In genomic region chr1:39293375-39294070, GRCh38 we compare ENCODE assay signal across 17 cellular contexts.
DNase-seq lines count a peak whose midpoint lies in the region; ATAC-seq, FAIRE-seq and TF ChIP-seq lines count a peak whose summit lies in the region.
"Had no signal": no experiment of that assay in that cellular context is flagged by ENCODE, and none has a peak within 500 bp of the region (broad histone marks: within the 10 kb centered on the region; RNA-seq: fewer than 3 reads in every experiment).

No MANE protein-coding gene starts in this region.

- dilution Hi-C loops in keratinocyte (cut with MboI; ENCODE audit: extremely low pct_ligation_motif_present, low sequenced_read_pairs), result no loop called here

- peaks cover 23 to 42% of the 10 kb centered on the region in 2 experiments for H3K36me3 ChIP-seq in keratinocyte (ENCODE audit: control insufficient read depth in 2 of 2, extremely low read depth in 1 of 2, insufficient read depth in 2 of 2, low read length in 2 of 2)

- TF ChIP-seq CTCF in astrocyte of the spinal cord (IDR thresholded peaks at IDR 0.05; ENCODE audit: low read depth, low read length) (no peak), keratinocyte (optimal IDR thresholded peaks at IDR 0.05 in 1 of 3, IDR thresholded peaks at IDR 0.05 in 1 of 3, conservative IDR thresholded peaks at IDR 0.05 in 1 of 3; ENCODE audit: extremely low read depth in 1 of 3, insufficient read depth in 2 of 3, low read length in 3 of 3) (no peak)

- H3K4me3 ChIP-seq in astrocyte of the spinal cord (ENCODE audit: low read depth, low read length) (no peak overlapping the region), keratinocyte (ENCODE audit: control insufficient read depth in 2 of 3, extremely low read depth in 1 of 3, insufficient read depth in 2 of 3, low read depth in 1 of 3, low read length in 3 of 3) (no peak overlapping the region)
- H3K4me3 ChIP-seq: adrenal gland, BLaER1, suprapubic skin had no signal

- H3K9ac ChIP-seq in keratinocyte (ENCODE audit: control insufficient read depth, extremely low read depth, insufficient read depth, low read length), result no peak overlapping the region
- H3K9ac ChIP-seq: BLaER1 had no signal

- H3K9me3 ChIP-seq in keratinocyte (ENCODE audit: control insufficient read depth, low read depth, low read length), result no peaks in the 10 kb centered on the region
- H3K9me3 ChIP-seq: adrenal gland, BLaER1, suprapubic skin had no signal

- H4K20me1 ChIP-seq in keratinocyte (ENCODE audit: control insufficient read depth, extremely low read depth, insufficient read depth, low read length), result no peaks in the 10 kb centered on the region
- H4K20me1 ChIP-seq: BLaER1 had no signal

- DNase-seq in Right ventricle myocardium superior (no peak), Right ventricle myocardium inferior (ENCODE audit: missing footprints) (no peak), astrocyte of the spinal cord (ENCODE audit: low read depth, low spot score) (peak; percentile 27), keratinocyte (ENCODE audit: low read depth, low spot score) (no peak), NCI-H446 treated with DMSO at 0.1 percent for 48 hours (lab: John Stamatoyannopoulos, UW) (no peak)
- DNase-seq: activated CD4-positive, alpha-beta T cell treated with anti-CD3 and anti-CD28 coated beads, Interleukin-2, amount 50 U/mL, for 48 hours; adrenal gland; NCI-H1436; NK-92 treated with Interleukin-12 subunit alpha and Interleukin-12 subunit beta, amount 100 ng/mL, for 24 hours; SW 1271 had no signal

- in situ Hi-C loops in astrocyte of the spinal cord (cut with HindIII; ENCODE audit: low sequenced_read_pairs), result no loop called here

- no peak overlapping the region for H2AFZ ChIP-seq in keratinocyte (ENCODE audit: control insufficient read depth, low read length)

- peak; percentile 52 for FAIRE-seq in keratinocyte (lab: Jason Lieb, UNC)
- FAIRE-seq: H1, HepG2 had no signal

- H3K27ac ChIP-seq in keratinocyte (ENCODE audit: control insufficient read depth, insufficient read depth, low read length), result no peak overlapping the region
- peak overlapping the region; percentile 25 for H3K27ac ChIP-seq in temporal lobe (ENCODE audit: low read depth, low read length)
- H3K27ac ChIP-seq: BLaER1, suprapubic skin had no signal

- peaks cover 10% of the 10 kb centered on the region for H3K4me1 ChIP-seq in keratinocyte (ENCODE audit: control insufficient read depth, extremely low read depth, insufficient read depth, low read length)
- H3K4me1 ChIP-seq: suprapubic skin had no signal

- intact Hi-C loops in Right ventricle myocardium superior (cut with DNase I), result loop anchor here (10.0 kb wide), 1 partner anchor 161 kb away; no protein-coding TSS in a partner anchor
- intact Hi-C loops in Right ventricle myocardium inferior (cut with DNase I), result no loop called here

- no peak overlapping the region for H3K4me2 ChIP-seq in keratinocyte (ENCODE audit: control insufficient read depth, extremely low read depth, insufficient read depth, low read depth, low read length)
- H3K4me2 ChIP-seq: BLaER1 had no signal

- H3K27me3 ChIP-seq in keratinocyte (ENCODE audit: control insufficient read depth, extremely low read depth, insufficient read depth, low read length), result no peaks in the 10 kb centered on the region
- H3K27me3 ChIP-seq: adrenal gland, BLaER1, suprapubic skin had no signal

- ATAC-seq in Right ventricle myocardium superior (ENCODE audit: poor library complexity) (peak; percentile 31), Right ventricle myocardium inferior (no peak), GM21717 (IDR thresholded peaks at IDR 0.05; ENCODE audit: unreplicated experiment) (no peak), GM18861 (IDR thresholded peaks at IDR 0.05; ENCODE audit: unreplicated experiment) (no peak)
- ATAC-seq: HepG2 had no signal

- H3K79me2 ChIP-seq in keratinocyte (ENCODE audit: control insufficient read depth, insufficient read depth, low read length), result peaks cover 3% of the 10 kb centered on the region

- no peaks in the 10 kb centered on the region for H3K9me1 ChIP-seq in keratinocyte (ENCODE audit: control insufficient read depth, extremely low read depth, insufficient read depth, low read length)
